1 cellular context compared by ENCODE assay signal in the genomic region with DNA sequence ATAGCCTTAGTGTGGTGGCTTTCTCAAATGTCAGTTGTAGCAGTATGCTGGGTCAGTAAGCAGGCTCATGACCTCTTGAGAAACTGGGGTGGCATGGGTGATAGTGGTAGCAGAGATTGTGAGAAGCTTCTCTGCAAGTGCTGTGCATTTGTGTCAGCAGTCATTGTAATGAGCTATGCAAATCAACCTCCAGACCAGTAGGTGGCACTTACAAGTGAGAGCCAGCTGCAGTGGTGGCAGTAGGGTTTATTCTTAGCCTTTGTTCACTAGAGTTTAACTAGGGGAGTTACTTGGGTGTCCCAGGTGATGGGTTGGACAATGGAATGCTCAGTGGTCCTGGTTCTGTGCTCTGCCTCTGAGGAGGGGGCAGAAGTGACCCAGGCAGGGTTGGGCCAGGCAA.
TF ChIP-seq lines count a peak whose summit lies in the region.

No MANE protein-coding gene starts in this region.

TF ChIP-seq in WTC11, 78 proteins besides CTCF, POLR2A, EP300 and RAD21 (continued from another document):
- TF ChIP-seq, protein P1, sequence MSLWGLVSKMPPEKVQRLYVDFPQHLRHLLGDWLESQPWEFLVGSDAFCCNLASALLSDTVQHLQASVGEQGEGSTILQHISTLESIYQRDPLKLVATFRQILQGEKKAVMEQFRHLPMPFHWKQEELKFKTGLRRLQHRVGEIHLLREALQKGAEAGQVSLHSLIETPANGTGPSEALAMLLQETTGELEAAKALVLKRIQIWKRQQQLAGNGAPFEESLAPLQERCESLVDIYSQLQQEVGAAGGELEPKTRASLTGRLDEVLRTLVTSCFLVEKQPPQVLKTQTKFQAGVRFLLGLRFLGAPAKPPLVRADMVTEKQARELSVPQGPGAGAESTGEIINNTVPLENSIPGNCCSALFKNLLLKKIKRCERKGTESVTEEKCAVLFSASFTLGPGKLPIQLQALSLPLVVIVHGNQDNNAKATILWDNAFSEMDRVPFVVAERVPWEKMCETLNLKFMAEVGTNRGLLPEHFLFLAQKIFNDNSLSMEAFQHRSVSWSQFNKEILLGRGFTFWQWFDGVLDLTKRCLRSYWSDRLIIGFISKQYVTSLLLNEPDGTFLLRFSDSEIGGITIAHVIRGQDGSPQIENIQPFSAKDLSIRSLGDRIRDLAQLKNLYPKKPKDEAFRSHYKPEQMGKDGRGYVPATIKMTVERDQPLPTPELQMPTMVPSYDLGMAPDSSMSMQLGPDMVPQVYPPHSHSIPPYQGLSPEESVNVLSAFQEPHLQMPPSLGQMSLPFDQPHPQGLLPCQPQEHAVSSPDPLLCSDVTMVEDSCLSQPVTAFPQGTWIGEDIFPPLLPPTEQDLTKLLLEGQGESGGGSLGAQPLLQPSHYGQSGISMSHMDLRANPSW (CRISPR knock-in tag; conservative IDR thresholded peaks at IDR 0.05; ENCODE audit: low read depth): no peak
- TF ChIP-seq MLX (CRISPR knock-in tag; IDR thresholded peaks at IDR 0.05): no peak
- TF ChIP-seq ESRRA (CRISPR knock-in tag; IDR thresholded peaks at IDR 0.05; ENCODE audit: borderline replicate concordance): no peak
- no peak for TF ChIP-seq FOXP1 (CRISPR knock-in tag; IDR thresholded peaks at IDR 0.05; ENCODE audit: borderline replicate concordance)
TF ChIP-seq in WTC11: peak in this region for 0.
